ENCODE assay signal across 8 cellular contexts in genomic region chr4:158670975-158671664, GRCh38. TPM values are rescaled to one million over a fixed set of nuclear protein-coding genes. Genes with fewer than 3 reads are reported as not detected.
DNase-seq lines count a peak whose midpoint lies in the region; ATAC-seq, FAIRE-seq and TF ChIP-seq lines count a peak whose summit lies in the region.

No MANE protein-coding gene starts in this region.

- no peaks in the 10 kb centered on the region for H4K20me1 ChIP-seq in K562 (replicated peaks; ENCODE audit: control insufficient read depth, insufficient read depth, low read length)

- CTCF ChIA-PET in K562 (lab: Yijun Ruan, JAX; ENCODE audit: low intra/inter-chr PET ratio): no interaction called here

- peak overlapping the region; percentile 95 for H2AFZ ChIP-seq in K562 (ENCODE audit: low read depth, low read length)

- WGBS in K562 (ENCODE audit: insufficient coverage, low coverage, missing lambda C conversion rate): under 1% methylated on average over 27 of the region's 35 CpGs
- WGBS in sigmoid colon, 2 donors: 0% methylated on average over 35 of the region's 35 CpGs

- H3K4me3 ChIP-seq in GM12864 (ENCODE audit: low read depth, low read length) (peak overlapping the region; percentile 77), HFF-Myc (replicated peaks; ENCODE audit: low read depth, low read length) (peak overlapping the region; percentile 82), K562 (peak overlapping the region; percentile 92), iPS-11a (ENCODE audit: low read depth, low read length) (peak overlapping the region; percentile 85), sigmoid colon (peak overlapping the region; percentile 71 to 90 (median 84))

- intact Hi-C loops in K562 (cut with micrococcal nuclease) (loop anchor here (5.0 kb wide), 1 partner anchor 96 kb away; the partner anchor contains the start of gene FNIP2), sigmoid colon (cut with DNase I) (loop anchor here (5.0 kb wide), 1 partner anchor 96 kb away; the partner anchor contains the start of gene FNIP2)

- H3K4me2 ChIP-seq in K562 (ENCODE audit: insufficient read depth, low read length): peak overlapping the region; percentile 91

- no peak for TF ChIP-seq CTCF in GM12864 (IDR thresholded peaks at IDR 0.05; ENCODE audit: low read depth, low read length, missing control alignments)
- TF ChIP-seq CTCF in HFF-Myc (IDR thresholded peaks at IDR 0.05; ENCODE audit: low read depth, low read length, missing control alignments): no peak
- no peak for TF ChIP-seq CTCF in K562 (IDR thresholded peaks at IDR 0.05 in 2 of 3, conservative IDR thresholded peaks at IDR 0.05 in 1 of 3; ENCODE audit: insufficient read depth in 2 of 3, low read depth in 1 of 3, low read length in 3 of 3)
- no peak for TF ChIP-seq CTCF in sigmoid colon (IDR thresholded peaks at IDR 0.05)

- H3K4me1 ChIP-seq in K562 (replicated peaks in 1 of 2; ENCODE audit: control insufficient read depth in 2 of 2, insufficient read depth in 2 of 2, low read length in 2 of 2): peaks cover 9 to 16% of the 10 kb centered on the region in 2 experiments; a peak in 4 of 5 replicates
- H3K4me1 ChIP-seq in sigmoid colon: peaks cover 0 to 29% (median 24%) of the 10 kb centered on the region in 4 donors

- H3K9me1 ChIP-seq in K562 (ENCODE audit: control insufficient read depth, insufficient read depth, low read length): no peaks in the 10 kb centered on the region

- H3K27me3 ChIP-seq in K562 (ENCODE audit: control insufficient read depth in 2 of 2, insufficient read depth in 2 of 2, low read length in 2 of 2): no peaks in the 10 kb centered on the region
- no peaks in the 10 kb centered on the region for H3K27me3 ChIP-seq in sigmoid colon

- in situ Hi-C loops in K562 (cut with MboI): no loop called here

- H3K27ac ChIP-seq in K562 (ENCODE audit: extremely low read depth, low read depth, low read length) (peak overlapping the region; percentile 81), sigmoid colon (peak overlapping the region; percentile 88 to 99 (median 96))

- POLR2A ChIA-PET in K562 (lab: Yijun Ruan, JAX): interaction anchor here (0.6 to 0.7 kb wide), 2 partner anchors 491 to 536 kb away, joined by 3 read pairs; no protein-coding TSS in a partner anchor

- H3K9me3 ChIP-seq in K562 (replicated peaks; ENCODE audit: control insufficient read depth, insufficient read depth, low read depth, low read length) (no peaks in the 10 kb centered on the region), sigmoid colon (no peaks in the 10 kb centered on the region)

- FAIRE-seq in K562 (lab: Jason Lieb, UNC): peak; percentile 65

- H3K79me2 ChIP-seq in K562 (ENCODE audit: control insufficient read depth, insufficient read depth, low read length): peaks cover 38% of the 10 kb centered on the region

- H3K9ac ChIP-seq in K562 (ENCODE audit: insufficient read depth in 1 of 2, low read depth in 2 of 2, low read length in 2 of 2): peak overlapping the region; percentile 74 to 96

- peaks cover 10% of the 10 kb centered on the region; the same call in 2 of the 3 replicates for H3K36me3 ChIP-seq in K562 (ENCODE audit: control insufficient read depth, insufficient read depth, low read length)
- no peaks in the 10 kb centered on the region for H3K36me3 ChIP-seq in sigmoid colon

- TF ChIP-seq POLR2A in K562 (conservative IDR thresholded peaks at IDR 0.05) (no peak), sigmoid colon (IDR thresholded peaks at IDR 0.05) (no peak)

- TF ChIP-seq RAD21 in K562 (CRISPR knock-in tag; conservative IDR thresholded peaks at IDR 0.05 in 1 of 2, IDR thresholded peaks at IDR 0.05 in 1 of 2): no peak

- peak; percentile 36 for DNase-seq in GM12864 (ENCODE audit: low read depth)
- peak; percentile 51 for DNase-seq in HFF-Myc (ENCODE audit: extremely low read depth, low read depth)
- peak; percentile 72 for DNase-seq in NAMALWA (ENCODE audit: low spot score)
- peak; percentile 42 for DNase-seq in T-helper 22 cell (ENCODE audit: low read depth)
- peak; percentile 28 to 73 (median 36) for DNase-seq in K562 (ENCODE audit: extremely low read depth in 1 of 4, low spot score in 3 of 4)
- peak; percentile 78 for DNase-seq in sigmoid colon
- DNase-seq in T-helper 9 cell: no peak

- peak; percentile 45 for ATAC-seq in K562

- BruUV-seq in K562 (replicated peaks; lab: Mats Ljungman, UMichigan): TSS peak; percentile 44

- TF ChIP-seq EP300 in K562 (IDR thresholded peaks at IDR 0.05; ENCODE audit: low read length) (no peak), sigmoid colon (IDR thresholded peaks at IDR 0.05) (peak in 1 of 4 donors; percentile 7)

TF ChIP-seq in K562, 482 proteins besides CTCF, POLR2A, EP300 and RAD21 (continues in another document):
- 0 out of 2 replicates have a peak, but pooled peaks have one; percentile 7 for TF ChIP-seq E2F4 (CRISPR knock-in tag; IDR thresholded peaks at IDR 0.05; ENCODE audit: low read depth)

RNA-seq across cellular contexts. Expression of gene C4orf46, which starts 0.6 kb away (rescaled TPM):
- total RNA-seq in K562 (2011; cell fraction: chromatin; rRNA removed; ENCODE audit: low replicate concordance): 9.3 and 18.6 TPM in 2 replicates
- 7.3 and 7.8 TPM in 2 replicates for total RNA-seq in K562 (2011; cell fraction: nucleolus; rRNA removed)
- 21.6 and 40.2 TPM in 2 replicates for total RNA-seq in K562 (2011; cell fraction: nucleoplasm; rRNA removed)
- 9.7 and 12.9 TPM in 2 replicates for total RNA-seq in K562 (2014; rRNA removed)
- 20.7 and 22.9 TPM in 2 replicates for total RNA-seq in K562 (2014; rRNA removed; fragmentation: Illumina TruSeq; extraction: Trizol)
- 15.7 and 18.5 TPM in 2 replicates for total RNA-seq in K562 (2015; rRNA removed; fragmentation: Illumina TruSeq; extraction: Trizol)
- 13.7 and 17.0 TPM in 2 replicates for total RNA-seq in K562 (2021)
- 19.6 and 22.8 TPM in 2 replicates for polyA plus RNA-seq in K562 (2011; rRNA removed)
- polyA plus RNA-seq in K562 (2011; cell fraction: cytosol; rRNA removed): 6.0 and 11.1 TPM in 2 replicates
- polyA plus RNA-seq in K562 (2011; cell fraction: nucleus; rRNA removed): 12.7 and 19.8 TPM in 2 replicates
- polyA plus RNA-seq in K562 (2012): 10.1 and 14.7 TPM in 2 replicates
- 20.8 and 24.4 TPM in 2 replicates for polyA plus RNA-seq in K562 (2014; fragmentation: Illumina TruSeq; extraction: Trizol)
- polyA plus RNA-seq in K562 (2014; fragmentation: Nextera tagmentation; extraction: Ambion mirVana): 10 to 100 TPM; 11.6 to 11.7 TPM
- polyA plus RNA-seq in K562 (2014; rRNA removed): 13.3 and 17.8 TPM in 2 replicates
- 13.5 and 15.9 TPM in 2 replicates for polyA minus RNA-seq in K562 (2011; rRNA and poly(A)+ RNA removed)
- polyA minus RNA-seq in K562 (2011; cell fraction: cytosol; rRNA and poly(A)+ RNA removed): 5.5 and 6.5 TPM in 2 replicates
- polyA minus RNA-seq in K562 (2011; cell fraction: nucleus; rRNA and poly(A)+ RNA removed): 2.2 and 5.3 TPM in 2 replicates
- total RNA-seq in sigmoid colon: 1 to 10 TPM; 3.3 to 7.1 (median 5.2) TPM
- polyA plus RNA-seq in sigmoid colon: 1 to 10 TPM; 2.4 to 3.7 (median 3.7) TPM

RNA-seq across cellular contexts. Expression of gene ETFDH, which starts 1.0 kb away (rescaled TPM):
- total RNA-seq in K562 (2011; cell fraction: chromatin; rRNA removed; ENCODE audit: low replicate concordance): 14.8 and 56.4 TPM in 2 replicates
- total RNA-seq in K562 (2011; cell fraction: nucleolus; rRNA removed): 8.2 and 12.4 TPM in 2 replicates
- 20.1 and 25.6 TPM in 2 replicates for total RNA-seq in K562 (2011; cell fraction: nucleoplasm; rRNA removed)
- total RNA-seq in K562 (2014; rRNA removed) (15.7 and 16.0 TPM in 2 replicates), K562 (2014; rRNA removed; fragmentation: Illumina TruSeq; extraction: Trizol) (25.9 and 30.4 TPM in 2 replicates), K562 (2015; rRNA removed; fragmentation: Illumina TruSeq; extraction: Trizol) (24.9 and 26.7 TPM in 2 replicates), K562 (2021) (21.1 and 21.7 TPM in 2 replicates), sigmoid colon (10 to 100 TPM; 30.7 to 49.9 (median 37.7) TPM)
- polyA plus RNA-seq in K562 (2011; rRNA removed) (21.9 and 29.8 TPM in 2 replicates), K562 (2014; fragmentation: Illumina TruSeq; extraction: Trizol) (26.2 and 33.6 TPM in 2 replicates), K562 (2014; fragmentation: Nextera tagmentation; extraction: Ambion mirVana) (10 to 100 TPM; 14.6 to 25.1 TPM), K562 (2014; rRNA removed) (27.3 and 30.7 TPM in 2 replicates), sigmoid colon (10 to 100 TPM; 20.4 to 74.7 (median 31.6) TPM)
- 10.7 and 15.5 TPM in 2 replicates for polyA plus RNA-seq in K562 (2011; cell fraction: cytosol; rRNA removed)
- 23.8 and 26.2 TPM in 2 replicates for polyA plus RNA-seq in K562 (2011; cell fraction: nucleus; rRNA removed)
- polyA plus RNA-seq in K562 (2012): 13.9 and 19.5 TPM in 2 replicates
- polyA minus RNA-seq in K562 (2011; rRNA and poly(A)+ RNA removed): 15.3 and 19.3 TPM in 2 replicates
- polyA minus RNA-seq in K562 (2011; cell fraction: cytosol; rRNA and poly(A)+ RNA removed): 9.8 and 9.9 TPM in 2 replicates
- polyA minus RNA-seq in K562 (2011; cell fraction: nucleus; rRNA and poly(A)+ RNA removed): 5.4 and 14.3 TPM in 2 replicates

RNA-seq across cellular contexts. Expression of gene PPID, which starts 52.1 kb away (rescaled TPM):
- total RNA-seq in K562 (2011; cell fraction: chromatin; rRNA removed; ENCODE audit: low replicate concordance): 13.7 and 37.1 TPM in 2 replicates
- total RNA-seq in K562 (2011; cell fraction: nucleolus; rRNA removed): 9.2 and 10.5 TPM in 2 replicates
- total RNA-seq in K562 (2011; cell fraction: nucleoplasm; rRNA removed): 24.2 and 45.6 TPM in 2 replicates
- total RNA-seq in K562 (2014; rRNA removed): 70.3 and 73.7 TPM in 2 replicates
- total RNA-seq in K562 (2014; rRNA removed; fragmentation: Illumina TruSeq; extraction: Trizol): 112 and 113 TPM in 2 replicates
- 110 and 125 TPM in 2 replicates for total RNA-seq in K562 (2015; rRNA removed; fragmentation: Illumina TruSeq; extraction: Trizol)
- 49.3 and 51.7 TPM in 2 replicates for total RNA-seq in K562 (2021)
- 29.0 and 46.5 TPM in 2 replicates for polyA plus RNA-seq in K562 (2011; rRNA removed)
- polyA plus RNA-seq in K562 (2011; cell fraction: cytosol; rRNA removed): 28.5 and 32.8 TPM in 2 replicates
- 16.4 and 17.8 TPM in 2 replicates for polyA plus RNA-seq in K562 (2011; cell fraction: nucleus; rRNA removed)
- 44.4 and 60.2 TPM in 2 replicates for polyA plus RNA-seq in K562 (2012)
- 122 and 160 TPM in 2 replicates for polyA plus RNA-seq in K562 (2014; fragmentation: Illumina TruSeq; extraction: Trizol)
- 100 to 1,000 TPM in 1 of 2 experiments, 10 to 100 TPM in 1; 57.5 to 135 TPM for polyA plus RNA-seq in K562 (2014; fragmentation: Nextera tagmentation; extraction: Ambion mirVana)
- 90.9 and 98.6 TPM in 2 replicates for polyA plus RNA-seq in K562 (2014; rRNA removed)
- 23.9 and 24.5 TPM in 2 replicates for polyA minus RNA-seq in K562 (2011; rRNA and poly(A)+ RNA removed)
- 16.5 and 16.6 TPM in 2 replicates for polyA minus RNA-seq in K562 (2011; cell fraction: cytosol; rRNA and poly(A)+ RNA removed)
- polyA minus RNA-seq in K562 (2011; cell fraction: nucleus; rRNA and poly(A)+ RNA removed): 9.8 and 16.8 TPM in 2 replicates
- total RNA-seq in sigmoid colon: 10 to 100 TPM; 17.8 to 54.8 (median 28.6) TPM
- 10 to 100 TPM; 17.4 to 30.1 (median 26.6) TPM for polyA plus RNA-seq in sigmoid colon
